15 cellular contexts compared by ENCODE assay signal in genomic region chr1:219325368-219325742, GRCh38.
DNase-seq lines count a peak whose midpoint lies in the region; ATAC-seq and TF ChIP-seq lines count a peak whose summit lies in the region.
"Had no signal": no experiment of that assay in that cellular context is flagged by ENCODE, and none has a peak within 500 bp of the region (broad histone marks: within the 10 kb centered on the region; RNA-seq: fewer than 3 reads in every experiment).

No MANE protein-coding gene starts in this region.

- H3K79me2 ChIP-seq in PC-9 (ENCODE audit: low read depth): no peaks in the 10 kb centered on the region

- no peaks in the 10 kb centered on the region for H3K9me2 ChIP-seq in PC-9 (ENCODE audit: insufficient read depth)

- peaks cover 8% of the 10 kb centered on the region for H3K36me3 Mint-ChIP-seq in activated naive CD4-positive, alpha-beta T cell treated with anti-CD3 and anti-CD28 coated beads for 36 hours (ENCODE audit: low read depth)
- no peaks in the 10 kb centered on the region for H3K36me3 Mint-ChIP-seq in stimulated activated effector memory CD8-positive, alpha-beta T cell treated with anti-CD3 and anti-CD28 coated beads, Interleukin-12 subunit alpha, Interleukin-12 subunit beta, amount 100 ng/mL, for 72 hours

- peaks cover 11% of the 10 kb centered on the region for H3K9me3 Mint-ChIP-seq in activated naive CD4-positive, alpha-beta T cell treated with anti-CD3 and anti-CD28 coated beads for 36 hours
- H3K9me3 Mint-ChIP-seq in stimulated activated effector memory CD8-positive, alpha-beta T cell treated with anti-CD3 and anti-CD28 coated beads, Interleukin-12 subunit alpha, Interleukin-12 subunit beta, amount 100 ng/mL, for 72 hours: peaks cover 8% of the 10 kb centered on the region

- CTCF ChIA-PET in activated naive CD4-positive, alpha-beta T cell treated with anti-CD3 and anti-CD28 coated beads for 36 hours (lab: Charles Lee): no interaction called here
- CTCF ChIA-PET in PC-9 (lab: Charles Lee): no interaction called here

- no peaks in the 10 kb centered on the region for H4K20me1 ChIP-seq in PC-9 (ENCODE audit: insufficient read depth)

- no peak overlapping the region for H3K4me3 ChIP-seq in PC-9

- peaks cover 31% of the 10 kb centered on the region for H3K4me1 ChIP-seq in PC-9 (replicated peaks; ENCODE audit: insufficient read depth)

- no peaks in the 10 kb centered on the region for H3K36me3 ChIP-seq in PC-9 (ENCODE audit: low read depth)

- H3K27me3 Mint-ChIP-seq in activated naive CD4-positive, alpha-beta T cell treated with anti-CD3 and anti-CD28 coated beads for 36 hours (ENCODE audit: low read depth): peaks cover 4% of the 10 kb centered on the region

- H3K27ac ChIP-seq in PC-9: peak overlapping the region; percentile 35

- peaks cover 17% of the 10 kb centered on the region; the same call in 1 of the 2 replicates for H3F3A ChIP-seq in PC-9 (ENCODE audit: insufficient read depth, low read depth)

- intact Hi-C loops in activated naive CD4-positive, alpha-beta T cell treated with anti-CD3 and anti-CD28 coated beads for 36 hours (cut with micrococcal nuclease): loop anchor here (1.0 to 5.0 kb wide), 5 partner anchors 136 to 975 kb away; partner anchors contain the start of gene LYPLAL1
- intact Hi-C loops in PC-9 (cut with micrococcal nuclease; ENCODE audit: unreplicated experiment): loop anchor here (1.0 kb wide), 1 partner anchor 619 kb away; no protein-coding TSS in a partner anchor

- H3K9me3 ChIP-seq in PC-9 (ENCODE audit: insufficient read depth, low read depth): no peaks in the 10 kb centered on the region

- DNase-seq in activated naive CD4-positive, alpha-beta T cell treated with anti-CD3 and anti-CD28 coated beads for 36 hours: no peak
- no peak for DNase-seq in activated naive CD4-positive, alpha-beta T cell (lab: John Stamatoyannopoulos, UW)
- DNase-seq in PC-9: no peak
- DNase-seq in stimulated activated effector memory CD8-positive, alpha-beta T cell treated with anti-CD3 and anti-CD28 coated beads, Interleukin-12 subunit alpha, Interleukin-12 subunit beta, amount 100 ng/mL, for 72 hours (ENCODE audit: low spot score in 2 of 2): no peak
- DNase-seq in NCI-H1930 (lab: John Stamatoyannopoulos, UW): no peak
- DNase-seq: activated CD4-positive, alpha-beta T cell treated with anti-CD3 and anti-CD28 coated beads, Interleukin-2, amount 10 ng/mL, durations not matched to agents 7 days and 5 days; caudate nucleus; CD8-positive, alpha-beta memory T cell; effector CD4-positive, alpha-beta T cell; islet precursor cell; NCI-H1694 treated with DMSO at 0.1 percent for 48 hours; nephron progenitor cell had no signal

- no peak for TF ChIP-seq CTCF in PC-9 (conservative IDR thresholded peaks at IDR 0.05)

- BruUV-seq in PC-9 (replicated peaks; lab: Mats Ljungman, UMichigan): no TSS peak

- H3K27me3 ChIP-seq in PC-9 (ENCODE audit: insufficient read depth, low read depth): no peaks in the 10 kb centered on the region

- H2AFZ ChIP-seq in PC-9: no peak overlapping the region

- ATAC-seq in HG02852 (IDR thresholded peaks at IDR 0.05; ENCODE audit: unreplicated experiment) (peak; percentile 28), HG02610 (IDR thresholded peaks at IDR 0.05; ENCODE audit: unreplicated experiment) (no peak), HG03469 (IDR thresholded peaks at IDR 0.05; ENCODE audit: unreplicated experiment) (no peak)
- peak; percentile 58 for ATAC-seq in stimulated activated effector memory CD8-positive, alpha-beta T cell treated with anti-CD3 and anti-CD28 coated beads, Interleukin-12 subunit alpha, Interleukin-12 subunit beta, amount 100 ng/mL, for 72 hours

- POLR2A ChIA-PET in PC-9 (lab: Charles Lee; ENCODE audit: unreplicated experiment): interaction anchor here (0.6 kb wide), 2 partner anchors 863 to 1408 kb away, joined by 3 to 4 read pairs; no protein-coding TSS in a partner anchor

- H3K4me3 Mint-ChIP-seq in activated naive CD4-positive, alpha-beta T cell treated with anti-CD3 and anti-CD28 coated beads for 36 hours: no peak overlapping the region
- H3K4me3 Mint-ChIP-seq in stimulated activated effector memory CD8-positive, alpha-beta T cell treated with anti-CD3 and anti-CD28 coated beads, Interleukin-12 subunit alpha, Interleukin-12 subunit beta, amount 100 ng/mL, for 72 hours: no peak overlapping the region
- H3K4me3 Mint-ChIP-seq: activated CD4-positive, alpha-beta T cell treated with anti-CD3 and anti-CD28 coated beads, Interleukin-2, amount 10 ng/mL, durations not matched to agents 7 days and 5 days; CD8-positive, alpha-beta memory T cell; nephron progenitor cell had no signal

- H3K4me2 ChIP-seq in PC-9: peak overlapping the region; percentile 59

- H3K27ac Mint-ChIP-seq in activated naive CD4-positive, alpha-beta T cell treated with anti-CD3 and anti-CD28 coated beads for 36 hours: peak overlapping the region; percentile 42
- no peak overlapping the region for H3K27ac Mint-ChIP-seq in stimulated activated effector memory CD8-positive, alpha-beta T cell treated with anti-CD3 and anti-CD28 coated beads, Interleukin-12 subunit alpha, Interleukin-12 subunit beta, amount 100 ng/mL, for 72 hours
- H3K27ac Mint-ChIP-seq: activated CD4-positive, alpha-beta T cell treated with anti-CD3 and anti-CD28 coated beads, Interleukin-2, amount 10 ng/mL, durations not matched to agents 7 days and 5 days; CD8-positive, alpha-beta memory T cell; nephron progenitor cell had no signal

- peaks cover 9% of the 10 kb centered on the region for H3K4me1 Mint-ChIP-seq in activated naive CD4-positive, alpha-beta T cell treated with anti-CD3 and anti-CD28 coated beads for 36 hours (ENCODE audit: low read depth)
- H3K4me1 Mint-ChIP-seq in stimulated activated effector memory CD8-positive, alpha-beta T cell treated with anti-CD3 and anti-CD28 coated beads, Interleukin-12 subunit alpha, Interleukin-12 subunit beta, amount 100 ng/mL, for 72 hours: no peaks in the 10 kb centered on the region
- H3K4me1 Mint-ChIP-seq: activated CD4-positive, alpha-beta T cell treated with anti-CD3 and anti-CD28 coated beads, Interleukin-2, amount 10 ng/mL, durations not matched to agents 7 days and 5 days; CD8-positive, alpha-beta memory T cell had no signal

Comparison
In these comparisons a context has a peak if more than half of its experiments do, and no peak if none do; other contexts are left out.
1. ATAC-seq: peak in HG02852 (single experiment) and stimulated activated effector memory CD8-positive, alpha-beta T cell treated with anti-CD3 and anti-CD28 coated beads, Interleukin-12 subunit alpha, Interleukin-12 subunit beta, amount 100 ng/mL, for 72 hours (single experiment); none in HG02610 (single experiment) and HG03469 (single experiment).